Comparison of ENCODE assay signal across 8 cellular contexts in genomic region chr17:7309628-7310027, GRCh38. TPM values are rescaled to one million over a fixed set of nuclear protein-coding genes. Genes with fewer than 3 reads are reported as not detected.
A peak's percentile ranks its signal among the peaks of the same experiment; 100 is the strongest.
DNase-seq lines count a peak whose midpoint lies in the region; ATAC-seq, FAIRE-seq and TF ChIP-seq lines count a peak whose summit lies in the region.

No MANE protein-coding gene starts in this region.

- CTCF ChIA-PET in AG04449 (lab: Yijun Ruan, JAX) (interaction anchor here (1.2 to 1.8 kb wide), 3 partner anchors 13 to 251 kb away, joined by 4 to 6 read pairs (median 5); no protein-coding TSS in a partner anchor), GM12878 (lab: Yijun Ruan, JAX) (interaction anchor here (1.2 to 2.1 kb wide), 3 partner anchors 20 to 41 kb away, joined by 3 to 6 read pairs (median 5); partner anchors contain the start of genes ACAP1 and NEURL4), GM10248 (lab: Yijun Ruan, JAX) (interaction anchor here (0.8 to 2.0 kb wide), 8 partner anchors 13 to 251 kb away, joined by 3 to 5 read pairs (median 4); partner anchors contain the start of gene SLC2A4)

- TF ChIP-seq POLR2A in GM12878 (IDR thresholded peaks at IDR 0.05; ENCODE audit: low read depth, low read length), result no peak

- in situ Hi-C loops in GM12878 (cut with MboI), result no loop called here

- H3K27me3 ChIP-seq in HUES48 (ENCODE audit: control insufficient read depth, insufficient read depth, low read length) (no peaks in the 10 kb centered on the region), GM12878 (replicated peaks in 1 of 2; ENCODE audit: control insufficient read depth in 2 of 2, insufficient read depth in 2 of 2, low read length in 1 of 2) (no peaks in the 10 kb centered on the region), mucosa of stomach (ENCODE audit: control insufficient read depth, insufficient read depth, low read length) (no peaks in the 10 kb centered on the region)

- SMC1A ChIA-PET in GM12878 (lab: Charles Lee; ENCODE audit: uncharacterized antibody, unreplicated experiment), result interaction anchor here (0.7 to 1.2 kb wide), 2 partner anchors 20 to 41 kb away, joined by 3 read pairs; no protein-coding TSS in a partner anchor

- BruUV-seq in GM12878 (replicated peaks; lab: Mats Ljungman, UMichigan), result no TSS peak

- H3K79me2 ChIP-seq in GM12878 (ENCODE audit: control insufficient read depth, insufficient read depth, low read length), result peaks cover 54% of the 10 kb centered on the region

- H3K27ac ChIP-seq in HUES48 (ENCODE audit: low read depth, low read length) (peak overlapping the region; percentile 96), GM12878 (ENCODE audit: control insufficient read depth, insufficient read depth) (peak overlapping the region; percentile 99)

- RAD21 ChIA-PET in GM12878 (lab: Charles Lee; ENCODE audit: unreplicated experiment), result interaction anchor here (1.3 to 1.5 kb wide), 2 partner anchors 27 to 90 kb away, joined by 4 to 5 read pairs; partner anchors contain the start of genes ACADVL, ACAP1 and DLG4

- no peak for ATAC-seq in GM12878
- no peak for ATAC-seq in HG02970 (IDR thresholded peaks at IDR 0.05; ENCODE audit: low FRiP score, unreplicated experiment)

- TF ChIP-seq CTCF in AG04449 (IDR thresholded peaks at IDR 0.05; ENCODE audit: insufficient read depth, low read length, missing control alignments), result no peak
- TF ChIP-seq CTCF in GM12878 (IDR thresholded peaks at IDR 0.05 in 2 of 3, conservative IDR thresholded peaks at IDR 0.05 in 1 of 3; ENCODE audit: control insufficient read depth in 2 of 3, extremely low read depth in 1 of 3, insufficient read depth in 1 of 3, low read depth in 3 of 3, low read length in 3 of 3), result no peak
- TF ChIP-seq CTCF in GM10248 (IDR thresholded peaks at IDR 0.05; ENCODE audit: control extremely low read depth, extremely low read depth, low read depth, missing control alignments), result no peak

- no peak overlapping the region for H2AFZ ChIP-seq in GM12878 (ENCODE audit: control insufficient read depth, low read depth, low read length)

- H3K9me3 ChIP-seq in HUES48 (ENCODE audit: control insufficient read depth, insufficient read depth, low read length) (no peaks in the 10 kb centered on the region), GM12878 (replicated peaks; ENCODE audit: control insufficient read depth, insufficient read depth, low read length) (no peaks in the 10 kb centered on the region), mucosa of stomach (ENCODE audit: control insufficient read depth, low read length) (no peaks in the 10 kb centered on the region)

- no peak for TF ChIP-seq EP300 in GM12878 (IDR thresholded peaks at IDR 0.05; ENCODE audit: borderline replicate concordance in 1 of 2, control insufficient read depth in 1 of 2, low read depth in 2 of 2, low read length in 2 of 2)

- TF ChIP-seq RAD21 in GM12878 (IDR thresholded peaks at IDR 0.05; ENCODE audit: insufficient read depth, low read depth, low read length), result no peak

- H3K36me3 ChIP-seq in HUES48 (ENCODE audit: control insufficient read depth, insufficient read depth, low read length), result peaks cover 50% of the 10 kb centered on the region
- peaks cover 23 to 35% of the 10 kb centered on the region in 2 experiments for H3K36me3 ChIP-seq in GM12878 (ENCODE audit: control insufficient read depth in 2 of 2, insufficient read depth in 2 of 2, low read length in 1 of 2)
- peaks cover 21% of the 10 kb centered on the region for H3K36me3 ChIP-seq in mucosa of stomach (ENCODE audit: control insufficient read depth, insufficient read depth, low read length)

- H4K20me1 ChIP-seq in GM12878 (ENCODE audit: control insufficient read depth, insufficient read depth), result peaks cover 21% of the 10 kb centered on the region

- intact Hi-C loops in GM12878 (cut with micrococcal nuclease; ENCODE audit: unreplicated experiment), result loop anchor here (5.0 to 10.0 kb wide), 2 partner anchors 67 to 375 kb away; partner anchors contain the start of genes GABARAP, TP53 and WRAP53

- peak overlapping the region; percentile 93 for H3K4me2 ChIP-seq in GM12878 (ENCODE audit: control insufficient read depth, insufficient read depth)

- H3K4me3 ChIP-seq in AG04449 (ENCODE audit: low read depth, low read length), result peak overlapping the region; percentile 92
- peak overlapping the region; percentile 20; the same call in 1 of the 2 replicates for H3K4me3 ChIP-seq in HUES48 (ENCODE audit: low read depth, low read length)
- peak overlapping the region; percentile 99 for H3K4me3 ChIP-seq in GM12878
- H3K4me3 ChIP-seq in mucosa of stomach (ENCODE audit: low read length), result peak overlapping the region; percentile 91

- peaks cover 13% of the 10 kb centered on the region; the same call in 1 of the 2 replicates for H3K4me1 ChIP-seq in HUES48 (ENCODE audit: control insufficient read depth, insufficient read depth, low read length)
- peaks cover 21% of the 10 kb centered on the region for H3K4me1 ChIP-seq in GM12878 (ENCODE audit: control insufficient read depth, insufficient read depth, low read length)
- peaks cover 37% of the 10 kb centered on the region for H3K4me1 ChIP-seq in mucosa of stomach (ENCODE audit: control insufficient read depth, insufficient read depth, low read length)

- FAIRE-seq in GM12878 (lab: Jason Lieb, UNC), result no peak

- no peak overlapping the region for H3K9ac ChIP-seq in HUES48 (ENCODE audit: low read depth, low read length)
- peak overlapping the region; percentile 100; the same call in 1 of the 2 replicates for H3K9ac ChIP-seq in GM12878 (ENCODE audit: control insufficient read depth, insufficient read depth, low read length)
- H3K9ac ChIP-seq in mucosa of stomach (ENCODE audit: low read length), result no peak overlapping the region

- DNase-seq in AG04449 (ENCODE audit: low read depth, low spot score), result no peak
- DNase-seq in GM12878 (ENCODE audit: low read depth, low spot score), result no peak
- no peak for DNase-seq in UCSD-AML1 (lab: John Stamatoyannopoulos, UW; ENCODE audit: unreplicated experiment)
- no peak for DNase-seq in GM10248 (ENCODE audit: extremely low spot score)
- DNase-seq in HCEC 1CT, result no peak

- 68% methylated on average over 12 of the region's 12 CpGs for WGBS in GM12878 (ENCODE audit: insufficient coverage, insufficient replicate concordance, low lambda C conversion rate, missing lambda C conversion rate)

- POLR2A ChIA-PET in AG04449 (lab: Yijun Ruan, JAX) (no interaction called here), GM12878 (lab: Charles Lee) (interaction anchor here (0.6 to 2.6 kb wide), 6 partner anchors 20 to 174 kb away, joined by 3 to 13 read pairs (median 6); partner anchors contain the start of genes ACAP1 and DVL2), GM10248 (lab: Yijun Ruan, JAX) (interaction anchor here (0.8 kb wide), 1 partner anchor 266 kb away, joined by 3 read pairs; no protein-coding TSS in a partner anchor)

RNA-seq across cellular contexts. Expression of gene EIF5A, which starts 2.2 kb away (rescaled TPM):
- 66.1 and 66.2 TPM in 2 replicates for total RNA-seq in GM12878 (2013; cell fraction: nucleolus; rRNA removed)
- total RNA-seq in GM12878 (2014; rRNA removed) (764 and 846 TPM in 2 replicates), GM12878 (2014; rRNA removed; fragmentation: Illumina TruSeq; extraction: Trizol) (565 and 610 TPM in 2 replicates), GM12878 (2021) (1,049 and 1,070 TPM in 2 replicates)
- 441 TPM for polyA plus RNA-seq in GM12878 (2011; ENCODE audit: low read depth)
- polyA plus RNA-seq in GM12878 (2011; rRNA removed) (726 and 811 TPM in 2 replicates), GM12878 (2014; fragmentation: Illumina TruSeq; extraction: Trizol) (601 and 1,090 TPM in 2 replicates), GM12878 (2014; fragmentation: Nextera tagmentation; extraction: Ambion mirVana) (10 to 100 TPM; 26.5 to 85.5 TPM), GM12878 (2014; rRNA removed) (1,043 and 1,146 TPM in 2 replicates), GM12878 (2016; fragmentation: Nextera tagmentation; extraction: Ambion mirVana) (1,000 to 10,000 TPM; 1,758 to 1,792 TPM)
- polyA plus RNA-seq in GM12878 (2011; cell fraction: cytosol; rRNA removed), result 741 and 975 TPM in 2 replicates
- polyA plus RNA-seq in GM12878 (2011; cell fraction: nucleus; rRNA removed), result 506 and 552 TPM in 2 replicates
- polyA plus RNA-seq in GM12878 (2012), result 514 and 661 TPM in 2 replicates
- 893 and 1,007 TPM in 2 replicates for polyA minus RNA-seq in GM12878 (2011; rRNA and poly(A)+ RNA removed)
- 364 and 457 TPM in 2 replicates for polyA minus RNA-seq in GM12878 (2011; cell fraction: cytosol; rRNA and poly(A)+ RNA removed)
- 139 and 221 TPM in 2 replicates for polyA minus RNA-seq in GM12878 (2011; cell fraction: nucleus; rRNA and poly(A)+ RNA removed)

RNA-seq across cellular contexts. Expression of gene GPS2, which starts 5.5 kb away (rescaled TPM):
- 25.1 and 29.8 TPM in 2 replicates for total RNA-seq in GM12878 (2013; cell fraction: nucleolus; rRNA removed)
- total RNA-seq in GM12878 (2014; rRNA removed) (42.4 and 58.2 TPM in 2 replicates), GM12878 (2014; rRNA removed; fragmentation: Illumina TruSeq; extraction: Trizol) (32.2 and 35.8 TPM in 2 replicates), GM12878 (2021) (44.2 and 50.7 TPM in 2 replicates)
- polyA plus RNA-seq in GM12878 (2011; ENCODE audit: low read depth), result 36.6 TPM
- polyA plus RNA-seq in GM12878 (2011; rRNA removed) (10.1 and 10.2 TPM in 2 replicates), GM12878 (2014; fragmentation: Illumina TruSeq; extraction: Trizol) (35.4 and 46.7 TPM in 2 replicates), GM12878 (2014; fragmentation: Nextera tagmentation; extraction: Ambion mirVana) (10 to 100 TPM; 18.4 to 26.0 TPM), GM12878 (2014; rRNA removed) (38.3 and 44.5 TPM in 2 replicates), GM12878 (2016; fragmentation: Nextera tagmentation; extraction: Ambion mirVana) (10 to 100 TPM; 91.6 to 96.4 TPM)
- polyA plus RNA-seq in GM12878 (2011; cell fraction: cytosol; rRNA removed), result 24.7 and 25.9 TPM in 2 replicates
- polyA plus RNA-seq in GM12878 (2011; cell fraction: nucleus; rRNA removed), result 132 and 133 TPM in 2 replicates
- polyA plus RNA-seq in GM12878 (2012), result 35.8 and 45.2 TPM in 2 replicates
- 11.0 and 26.7 TPM in 2 replicates for polyA minus RNA-seq in GM12878 (2011; rRNA and poly(A)+ RNA removed)
- 7.5 and 11.1 TPM in 2 replicates for polyA minus RNA-seq in GM12878 (2011; cell fraction: cytosol; rRNA and poly(A)+ RNA removed)
- polyA minus RNA-seq in GM12878 (2011; cell fraction: nucleus; rRNA and poly(A)+ RNA removed), result 24.3 and 29.8 TPM in 2 replicates

RNA-seq across cellular contexts. Expression of gene YBX2, which starts 15.2 kb away (rescaled TPM):
- not detected in 2 replicates for total RNA-seq in GM12878 (2013; cell fraction: nucleolus; rRNA removed)
- total RNA-seq in GM12878 (2014; rRNA removed), result not detected in 2 replicates
- total RNA-seq in GM12878 (2014; rRNA removed; fragmentation: Illumina TruSeq; extraction: Trizol), result not detected in 2 replicates
- total RNA-seq in GM12878 (2021), result not detected in 2 replicates
- not detected for polyA plus RNA-seq in GM12878 (2011; ENCODE audit: low read depth)
- polyA plus RNA-seq in GM12878 (2011; rRNA removed), result not detected in 2 replicates
- polyA plus RNA-seq in GM12878 (2011; cell fraction: cytosol; rRNA removed), result not detected in 2 replicates
- polyA plus RNA-seq in GM12878 (2011; cell fraction: nucleus; rRNA removed), result not detected in 2 replicates
- 0.08 TPM in 1 of 2 replicates, not detected in the other for polyA plus RNA-seq in GM12878 (2012)
- not detected in 2 replicates for polyA plus RNA-seq in GM12878 (2014; fragmentation: Illumina TruSeq; extraction: Trizol)
- polyA plus RNA-seq in GM12878 (2014; fragmentation: Nextera tagmentation; extraction: Ambion mirVana), result not detected
- not detected in 2 replicates for polyA plus RNA-seq in GM12878 (2014; rRNA removed)
- not detected for polyA plus RNA-seq in GM12878 (2016; fragmentation: Nextera tagmentation; extraction: Ambion mirVana)
- polyA minus RNA-seq in GM12878 (2011; rRNA and poly(A)+ RNA removed), result not detected in 2 replicates
- not detected in 2 replicates for polyA minus RNA-seq in GM12878 (2011; cell fraction: cytosol; rRNA and poly(A)+ RNA removed)
- polyA minus RNA-seq in GM12878 (2011; cell fraction: nucleus; rRNA and poly(A)+ RNA removed), result not detected in 2 replicates

RNA-seq across cellular contexts. Expression of gene NEURL4, which starts 19.5 kb away (rescaled TPM):
- 37.7 and 42.5 TPM in 2 replicates for total RNA-seq in GM12878 (2013; cell fraction: nucleolus; rRNA removed)
- total RNA-seq in GM12878 (2014; rRNA removed) (12.5 and 16.0 TPM in 2 replicates), GM12878 (2014; rRNA removed; fragmentation: Illumina TruSeq; extraction: Trizol) (8.2 and 8.7 TPM in 2 replicates), GM12878 (2021) (32.7 and 41.9 TPM in 2 replicates)
- polyA plus RNA-seq in GM12878 (2011; ENCODE audit: low read depth), result 8.0 TPM
- polyA plus RNA-seq in GM12878 (2011; rRNA removed) (6.1 and 11.3 TPM in 2 replicates), GM12878 (2014; fragmentation: Illumina TruSeq; extraction: Trizol) (9.1 and 14.2 TPM in 2 replicates), GM12878 (2014; fragmentation: Nextera tagmentation; extraction: Ambion mirVana) (under 1 TPM; 0.03 to 0.26 TPM), GM12878 (2014; rRNA removed) (25.2 and 33.0 TPM in 2 replicates), GM12878 (2016; fragmentation: Nextera tagmentation; extraction: Ambion mirVana) (1 to 10 TPM; 2.9 to 3.6 TPM)
- polyA plus RNA-seq in GM12878 (2011; cell fraction: cytosol; rRNA removed), result 13.5 and 14.1 TPM in 2 replicates
- 156 and 203 TPM in 2 replicates for polyA plus RNA-seq in GM12878 (2011; cell fraction: nucleus; rRNA removed)
- 18.3 and 19.2 TPM in 2 replicates for polyA plus RNA-seq in GM12878 (2012)
- 14.3 and 14.5 TPM in 2 replicates for polyA minus RNA-seq in GM12878 (2011; rRNA and poly(A)+ RNA removed)
- 5.2 and 10.1 TPM in 2 replicates for polyA minus RNA-seq in GM12878 (2011; cell fraction: cytosol; rRNA and poly(A)+ RNA removed)
- 39.9 and 57.1 TPM in 2 replicates for polyA minus RNA-seq in GM12878 (2011; cell fraction: nucleus; rRNA and poly(A)+ RNA removed)

RNA-seq across cellular contexts. Expression of gene ACAP1, which starts 26.7 kb away (rescaled TPM):
- total RNA-seq in GM12878 (2013; cell fraction: nucleolus; rRNA removed), result 152 and 161 TPM in 2 replicates
- total RNA-seq in GM12878 (2014; rRNA removed) (120 and 140 TPM in 2 replicates), GM12878 (2014; rRNA removed; fragmentation: Illumina TruSeq; extraction: Trizol) (65.4 and 66.6 TPM in 2 replicates), GM12878 (2021) (245 and 257 TPM in 2 replicates)
- 123 TPM for polyA plus RNA-seq in GM12878 (2011; ENCODE audit: low read depth)
- polyA plus RNA-seq in GM12878 (2011; rRNA removed) (64.6 and 95.4 TPM in 2 replicates), GM12878 (2014; fragmentation: Illumina TruSeq; extraction: Trizol) (32.7 and 72.6 TPM in 2 replicates), GM12878 (2014; fragmentation: Nextera tagmentation; extraction: Ambion mirVana) (10 to 100 TPM in 1 of 2 experiments, 1 to 10 TPM in 1; 5.7 to 25.2 TPM), GM12878 (2014; rRNA removed) (143 and 159 TPM in 2 replicates), GM12878 (2016; fragmentation: Nextera tagmentation; extraction: Ambion mirVana) (100 to 1,000 TPM; 148 TPM)
- 94.0 and 108 TPM in 2 replicates for polyA plus RNA-seq in GM12878 (2011; cell fraction: cytosol; rRNA removed)
- 250 and 276 TPM in 2 replicates for polyA plus RNA-seq in GM12878 (2011; cell fraction: nucleus; rRNA removed)
- polyA plus RNA-seq in GM12878 (2012), result 149 and 170 TPM in 2 replicates
- 48.6 and 107 TPM in 2 replicates for polyA minus RNA-seq in GM12878 (2011; rRNA and poly(A)+ RNA removed)
- polyA minus RNA-seq in GM12878 (2011; cell fraction: cytosol; rRNA and poly(A)+ RNA removed), result 46.0 and 53.7 TPM in 2 replicates
- 50.3 and 70.3 TPM in 2 replicates for polyA minus RNA-seq in GM12878 (2011; cell fraction: nucleus; rRNA and poly(A)+ RNA removed)

Comparison
In these comparisons a context has a peak if more than half of its experiments do, and no peak if none do; other contexts are left out.
1. H3K4me3 ChIP-seq: peak in every context shown above with its lines; median percentile 99 in GM12878; 92 in AG04449; 91 in mucosa of stomach; 20 in HUES48.